In genomic region chr19:6772028-6772865, GRCh38 we compare ENCODE assay signal across 8 cellular contexts. TPM values are rescaled to one million over a fixed set of nuclear protein-coding genes. Genes with fewer than 3 reads are reported as not detected.
A peak's percentile ranks its signal among the peaks of the same experiment; 100 is the strongest.
DNase-seq lines count a peak whose midpoint lies in the region; ATAC-seq, FAIRE-seq and TF ChIP-seq lines count a peak whose summit lies in the region.

TSS of gene VAV1 (plus strand) at chr19:6772708. CDS start at chr19:6772808, 100 bp downstream.

- peak within 1 kb of the TSS; percentile 87 to 100 (median 98) for H3K4me3 Mint-ChIP-seq in IgD-negative memory B cell
- H3K4me3 Mint-ChIP-seq in activated CD4-positive, alpha-beta T cell treated with anti-CD3 and anti-CD28 coated beads, Interleukin-2, amount 10 ng/mL, durations not matched to agents 24 days and 14 days = peak within 1 kb of the TSS; percentile 99

- ATAC-seq in psoas muscle (peak in 2 of 4 donors; percentile 43 to 48), HG03196 (IDR thresholded peaks at IDR 0.05; ENCODE audit: unreplicated experiment) (no peak), GM19351 (IDR thresholded peaks at IDR 0.05; ENCODE audit: unreplicated experiment) (no peak)

- peak within 1 kb of the TSS; percentile 86 to 95 (median 94) for H3K27ac Mint-ChIP-seq in IgD-negative memory B cell
- H3K27ac Mint-ChIP-seq in activated CD4-positive, alpha-beta T cell treated with anti-CD3 and anti-CD28 coated beads, Interleukin-2, amount 10 ng/mL, durations not matched to agents 24 days and 14 days = peak within 1 kb of the TSS; percentile 95

- no peaks in the 10 kb centered on the region for H3K9me3 Mint-ChIP-seq in IgD-negative memory B cell
- peaks cover 21% of the 10 kb centered on the region for H3K9me3 Mint-ChIP-seq in activated CD4-positive, alpha-beta T cell treated with anti-CD3 and anti-CD28 coated beads, Interleukin-2, amount 10 ng/mL, durations not matched to agents 24 days and 14 days

- H3K36me3 Mint-ChIP-seq in IgD-negative memory B cell = peaks cover 14% of the 10 kb centered on the region
- peaks cover 31% of the 10 kb centered on the region for H3K36me3 Mint-ChIP-seq in activated CD4-positive, alpha-beta T cell treated with anti-CD3 and anti-CD28 coated beads, Interleukin-2, amount 10 ng/mL, durations not matched to agents 24 days and 14 days (ENCODE audit: low read depth)

- intact Hi-C loops in activated CD4-positive, alpha-beta T cell treated with anti-CD3 and anti-CD28 coated beads, Interleukin-2, amount 10 ng/mL, durations not matched to agents 24 days and 14 days (cut with micrococcal nuclease) = loop anchor here (1.0 to 2.0 kb wide), 4 partner anchors 34 to 255 kb away; no protein-coding TSS in a partner anchor
- intact Hi-C loops in psoas muscle (cut with DNase I) = loop anchor here in 1 of 2 donors (2.0 kb wide), 1 partner anchor 139 kb away; no protein-coding TSS in a partner anchor

- peak; percentile 96 for FAIRE-seq in GM12892 (lab: Jason Lieb, UNC)

- H3K4me1 ChIP-seq in effector memory CD4-positive, alpha-beta T cell (ENCODE audit: control insufficient read depth, insufficient read depth, low read length, poor library complexity, severe bottlenecking) = peaks cover 20% of the 10 kb centered on the region
- peaks cover 2% of the 10 kb centered on the region for H3K4me1 ChIP-seq in psoas muscle

- no peak for TF ChIP-seq CTCF in psoas muscle (IDR thresholded peaks at IDR 0.05)

- WGBS in psoas muscle, 3 donors = 49 to 66% (median 52%) methylated on average over 23 to 25 of the region's 25 CpGs

- H3K4me3 ChIP-seq in effector memory CD4-positive, alpha-beta T cell (ENCODE audit: insufficient read depth, low read depth, low read length, poor library complexity, severe bottlenecking) = peak within 1 kb of the TSS; percentile 90
- H3K4me3 ChIP-seq in psoas muscle = peak within 1 kb of the TSS; percentile 46

- peak; percentile 89 for TF ChIP-seq POLR2A in GM12892 (IDR thresholded peaks at IDR 0.05; ENCODE audit: low read depth, low read length)

- H3K36me3 ChIP-seq in effector memory CD4-positive, alpha-beta T cell (ENCODE audit: control insufficient read depth, insufficient read depth, low read length) = peaks cover 17% of the 10 kb centered on the region
- no peaks in the 10 kb centered on the region for H3K36me3 ChIP-seq in psoas muscle (ENCODE audit: insufficient read depth in 1 of 2, low read depth in 1 of 2)

- peak within 1 kb of the TSS; percentile 85 for H3K27ac ChIP-seq in effector memory CD4-positive, alpha-beta T cell (ENCODE audit: insufficient read depth, low read length, poor library complexity, severe bottlenecking)
- H3K27ac ChIP-seq in psoas muscle = no peak within 1 kb of the TSS

- no peaks in the 10 kb centered on the region for H3K27me3 Mint-ChIP-seq in IgD-negative memory B cell
- H3K27me3 Mint-ChIP-seq in activated CD4-positive, alpha-beta T cell treated with anti-CD3 and anti-CD28 coated beads, Interleukin-2, amount 10 ng/mL, durations not matched to agents 24 days and 14 days = no peaks in the 10 kb centered on the region

- peak; percentile 93 for DNase-seq in GM12892 (ENCODE audit: insufficient read length)
- DNase-seq in activated CD4-positive, alpha-beta T cell treated with anti-CD3 and anti-CD28 coated beads, Interleukin-2, amount 10 ng/mL, durations not matched to agents 24 days and 14 days = peak; percentile 92
- peak; percentile 74 to 76 (median 75) for DNase-seq in effector memory CD4-positive, alpha-beta T cell
- DNase-seq in psoas muscle = peak; percentile 41 to 72
- DNase-seq in ureter (ENCODE audit: low spot score) = peak; percentile 71

- peaks cover 22 to 46% (median 38%) of the 10 kb centered on the region in 3 donors for H3K4me1 Mint-ChIP-seq in IgD-negative memory B cell
- peaks cover 53% of the 10 kb centered on the region for H3K4me1 Mint-ChIP-seq in activated CD4-positive, alpha-beta T cell treated with anti-CD3 and anti-CD28 coated beads, Interleukin-2, amount 10 ng/mL, durations not matched to agents 24 days and 14 days

- H3K9me3 ChIP-seq in effector memory CD4-positive, alpha-beta T cell (ENCODE audit: control insufficient read depth, low read length) = no peaks in the 10 kb centered on the region
- no peaks in the 10 kb centered on the region for H3K9me3 ChIP-seq in psoas muscle

- no peaks in the 10 kb centered on the region for H3K27me3 ChIP-seq in effector memory CD4-positive, alpha-beta T cell (replicated peaks; ENCODE audit: control insufficient read depth, insufficient read depth, low read length, poor library complexity, severe bottlenecking)
- peaks cover 0 to 12% (median 2%) of the 10 kb centered on the region in 3 donors for H3K27me3 ChIP-seq in psoas muscle (ENCODE audit: insufficient read depth in 3 of 3, low read length in 2 of 3)

RNA-seq across cellular contexts. Expression of gene VAV1, which starts in this region (rescaled TPM):
- polyA plus RNA-seq in GM12892 (2012; ENCODE audit: missing spikeins) = 30.2 TPM
- polyA plus RNA-seq in IgD-negative memory B cell = 47.5 TPM
- 75.3 and 78.9 TPM in 2 replicates for total RNA-seq in activated CD4-positive, alpha-beta T cell treated with anti-CD3 and anti-CD28 coated beads, Interleukin-2, amount 10 ng/mL, durations not matched to agents 24 days and 14 days
- total RNA-seq in psoas muscle = 1 to 10 TPM; 1.1 to 1.8 (median 1.7) TPM
- polyA plus RNA-seq in psoas muscle = under 1 TPM; 0.20 to 0.39 (median 0.38) TPM
- total RNA-seq in ureter = 12.1 TPM

Comparison
In these comparisons a context has a peak if more than half of its experiments do, and no peak if none do; other contexts are left out.
1. RNA of gene VAV1 (polyA plus RNA-seq): 47.5 TPM in IgD-negative memory B cell (single experiment); 0.20 to 0.39 TPM in psoas muscle; every median in the first group is over 10 times any median in the second.
2. Peak in every context shown above with its lines, with median percentiles within 50 percentile points of each other: DNase-seq.